In the genomic region with DNA sequence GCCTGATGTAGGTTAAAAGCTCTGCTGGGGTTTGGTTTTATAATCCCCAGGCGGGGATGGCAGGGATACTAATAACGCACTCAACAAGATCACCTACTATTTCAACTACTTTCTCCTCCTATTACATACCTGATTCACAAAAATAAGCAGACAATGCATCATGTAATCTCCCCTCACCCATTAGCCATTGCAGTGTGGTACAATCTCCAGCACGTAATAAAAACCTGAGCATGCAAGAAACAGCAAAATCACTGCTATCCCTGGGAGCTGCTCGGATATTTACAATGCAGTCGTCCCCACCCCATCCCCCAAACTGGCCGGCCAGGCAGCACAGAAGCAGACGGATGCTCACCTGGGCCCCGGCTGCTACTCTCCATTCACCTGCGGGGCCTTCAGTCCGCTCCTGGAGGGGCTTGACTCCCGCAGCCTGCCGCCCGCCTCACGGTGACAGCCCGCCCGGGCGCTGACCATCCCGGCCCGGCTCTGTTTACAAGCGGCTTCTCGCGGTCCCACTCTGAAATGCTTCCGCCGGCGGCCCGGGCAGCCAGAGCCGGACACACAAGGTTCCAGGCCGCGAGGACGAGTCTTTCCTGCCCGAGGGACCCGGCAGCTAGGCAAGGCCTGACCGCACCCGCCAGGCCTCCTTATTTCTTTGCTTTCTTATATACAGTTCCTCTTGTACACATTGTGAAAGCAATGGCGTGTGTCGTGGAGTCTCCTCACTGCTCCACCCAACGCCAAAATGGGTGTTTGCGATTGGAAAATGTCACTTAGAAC, we compare ENCODE assay signal across 8 cellular contexts. TPM values are rescaled to one million over a fixed set of nuclear protein-coding genes. Genes with fewer than 3 reads are reported as not detected.
DNase-seq lines count a peak whose midpoint lies in the region; ATAC-seq and TF ChIP-seq lines count a peak whose summit lies in the region.

A gene with protein sequence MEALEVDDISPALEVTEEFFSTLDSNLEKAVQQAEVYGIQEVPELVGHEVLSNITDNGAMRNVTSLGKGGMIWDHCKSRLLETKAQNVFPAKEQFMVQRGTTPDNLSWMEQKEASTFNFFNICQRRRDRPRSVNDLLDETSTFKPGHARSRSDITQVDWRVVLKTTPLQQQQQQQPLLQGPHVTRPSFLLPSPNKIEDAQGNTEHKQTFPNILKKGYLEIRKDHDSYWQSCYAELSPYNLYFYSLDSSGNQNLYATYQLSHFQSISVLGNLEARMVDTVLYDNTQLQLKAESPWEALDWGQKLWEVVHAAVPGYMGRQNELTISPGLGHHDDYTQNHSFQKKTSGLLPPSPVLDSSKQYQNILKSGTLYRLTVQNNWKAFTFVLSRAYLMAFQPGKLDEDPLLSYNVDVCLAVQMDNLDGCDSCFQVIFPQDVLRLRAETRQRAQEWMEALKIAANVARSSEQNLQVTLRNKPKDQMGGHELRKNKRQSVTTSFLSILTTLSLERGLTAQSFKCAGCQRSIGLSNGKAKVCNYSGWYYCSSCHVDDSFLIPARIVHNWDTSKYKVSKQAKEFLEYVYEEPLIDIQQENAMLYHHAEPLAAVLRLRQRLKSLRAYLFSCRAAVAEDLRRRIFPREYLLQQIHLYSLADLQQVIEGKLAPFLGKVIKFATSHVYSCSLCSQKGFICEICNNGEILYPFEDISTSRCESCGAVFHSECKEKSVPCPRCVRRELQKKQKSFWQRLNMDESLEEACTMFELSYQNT (minus strand): TSS at position 491 of the 777 bp plus-strand sequence. CDS start 23,888 bp downstream, outside the sequence.

- H3K27ac ChIP-seq in Karpas-422 (ENCODE audit: low read length) (peak within 1 kb of the TSS; percentile 46), temporal lobe (ENCODE audit: low read depth, low read length) (peak within 1 kb of the TSS; percentile 87)

- peak within 1 kb of the TSS; percentile 87 for H3K9ac ChIP-seq in Karpas-422 (ENCODE audit: low read length)

- peak within 1 kb of the TSS; percentile 85 for H3K27ac Mint-ChIP-seq in activated naive CD4-positive, alpha-beta T cell treated with anti-CD3 and anti-CD28 coated beads, Interleukin-2, amount 10 ng/mL, durations not matched to agents 7 days and 5 days

- no peaks in the 10 kb centered on the region for H3K36me3 Mint-ChIP-seq in activated naive CD4-positive, alpha-beta T cell treated with anti-CD3 and anti-CD28 coated beads, Interleukin-2, amount 10 ng/mL, durations not matched to agents 7 days and 5 days

- H3K27me3 ChIP-seq in Karpas-422 (ENCODE audit: low read length) = no peaks in the 10 kb centered on the region

- CTCF ChIA-PET in activated naive CD4-positive, alpha-beta T cell treated with anti-CD3 and anti-CD28 coated beads, Interleukin-2, amount 10 ng/mL, durations not matched to agents 7 days and 5 days (lab: Charles Lee) = interaction anchor here (1.0 to 2.3 kb wide), 2 partner anchors 15 to 399 kb away, joined by 4 to 8 read pairs; a partner anchor contains a TSS

- no peaks in the 10 kb centered on the region for H3K9me2 ChIP-seq in Karpas-422 (replicated peaks; ENCODE audit: insufficient read depth, low read length)

- H2AFZ ChIP-seq in Karpas-422 (ENCODE audit: low read length) = peak within 1 kb of the TSS; percentile 80

- DNase-seq in ELF-1 (ENCODE audit: low read depth, low spot score) (peak; percentile 93), Karpas-422 (peak; percentile 90), SK-MEL-5 (ENCODE audit: low read depth, low spot score) (peak; percentile 77), globus pallidus (ENCODE audit: low spot score) (peak; percentile 82), omental fat pad (ENCODE audit: low spot score) (peak; percentile 65)
- DNase-seq in activated naive CD4-positive, alpha-beta T cell treated with anti-CD3 and anti-CD28 coated beads, Interleukin-2, amount 10 ng/mL, durations not matched to agents 7 days and 5 days = peak; percentile 76

- ATAC-seq in GM21825 (IDR thresholded peaks at IDR 0.05; ENCODE audit: unreplicated experiment) = peak; percentile 95
- ATAC-seq in omental fat pad (ENCODE audit: low FRiP score) = peak; percentile 99

- peak within 1 kb of the TSS; percentile 83 for H3K4me2 ChIP-seq in Karpas-422 (ENCODE audit: low read depth, low read length, poor library complexity, severe bottlenecking)

- H3K4me1 Mint-ChIP-seq in activated naive CD4-positive, alpha-beta T cell treated with anti-CD3 and anti-CD28 coated beads, Interleukin-2, amount 10 ng/mL, durations not matched to agents 7 days and 5 days = peaks cover 16% of the 10 kb centered on the region

- in situ Hi-C loops in SK-MEL-5 (cut with HindIII; ENCODE audit: low pct_unique_long_range_greater_than_20kb, low sequenced_read_pairs) = no loop called here

- H4K20me1 ChIP-seq in Karpas-422 (ENCODE audit: insufficient read depth, low read depth, low read length) = no peaks in the 10 kb centered on the region

- H3K79me2 ChIP-seq in Karpas-422 (ENCODE audit: low read length) = peaks cover 47% of the 10 kb centered on the region

- no peaks in the 10 kb centered on the region for H3K9me3 Mint-ChIP-seq in activated naive CD4-positive, alpha-beta T cell treated with anti-CD3 and anti-CD28 coated beads, Interleukin-2, amount 10 ng/mL, durations not matched to agents 7 days and 5 days

- peaks cover 3% of the 10 kb centered on the region; the same call in 1 of the 2 replicates for H3K36me3 ChIP-seq in Karpas-422 (ENCODE audit: insufficient read depth, low read length)

- H3K4me3 Mint-ChIP-seq in activated naive CD4-positive, alpha-beta T cell treated with anti-CD3 and anti-CD28 coated beads, Interleukin-2, amount 10 ng/mL, durations not matched to agents 7 days and 5 days = peak within 1 kb of the TSS; percentile 87

- H3K4me3 ChIP-seq in Karpas-422 (ENCODE audit: low read length) = peak within 1 kb of the TSS; percentile 95

- H3K4me1 ChIP-seq in Karpas-422 (ENCODE audit: low read length) = peaks cover 16% of the 10 kb centered on the region

- H3K27me3 Mint-ChIP-seq in activated naive CD4-positive, alpha-beta T cell treated with anti-CD3 and anti-CD28 coated beads, Interleukin-2, amount 10 ng/mL, durations not matched to agents 7 days and 5 days = no peaks in the 10 kb centered on the region

- no peaks in the 10 kb centered on the region for H3K9me3 ChIP-seq in Karpas-422 (ENCODE audit: low read length)

- no peak for TF ChIP-seq CTCF in omental fat pad (IDR thresholded peaks at IDR 0.05)

RNA-seq across cellular contexts. Expression of the gene that starts here (rescaled TPM):
- total RNA-seq in Karpas-422 (2014; rRNA removed; shearing (Covaris generic); ENCODE audit: low replicate concordance) = 19.7 and 19.9 TPM in 2 replicates
- total RNA-seq in SK-MEL-5 (2014; rRNA removed; shearing (Covaris generic)) = 3.2 and 4.4 TPM in 2 replicates
- polyA plus RNA-seq in SK-MEL-5 (2015; cell fraction: cytosol; rRNA removed) = 4.5 and 5.8 TPM in 2 replicates
- polyA plus RNA-seq in SK-MEL-5 (2015; cell fraction: nucleus; rRNA removed) = 3.6 and 3.7 TPM in 2 replicates
- total RNA-seq in omental fat pad = 10 to 100 TPM; 14.1 to 31.4 (median 24.2) TPM
- 41.6 TPM for total RNA-seq in temporal lobe

Comparison
In these comparisons a context has a peak if more than half of its experiments do, and no peak if none do; other contexts are left out.
1. Peak in every context shown above with its lines: DNase-seq, ATAC-seq, H3K4me3 ChIP-seq and H3K27ac ChIP-seq.